23 cellular contexts compared by ENCODE assay signal in the genomic region with DNA sequence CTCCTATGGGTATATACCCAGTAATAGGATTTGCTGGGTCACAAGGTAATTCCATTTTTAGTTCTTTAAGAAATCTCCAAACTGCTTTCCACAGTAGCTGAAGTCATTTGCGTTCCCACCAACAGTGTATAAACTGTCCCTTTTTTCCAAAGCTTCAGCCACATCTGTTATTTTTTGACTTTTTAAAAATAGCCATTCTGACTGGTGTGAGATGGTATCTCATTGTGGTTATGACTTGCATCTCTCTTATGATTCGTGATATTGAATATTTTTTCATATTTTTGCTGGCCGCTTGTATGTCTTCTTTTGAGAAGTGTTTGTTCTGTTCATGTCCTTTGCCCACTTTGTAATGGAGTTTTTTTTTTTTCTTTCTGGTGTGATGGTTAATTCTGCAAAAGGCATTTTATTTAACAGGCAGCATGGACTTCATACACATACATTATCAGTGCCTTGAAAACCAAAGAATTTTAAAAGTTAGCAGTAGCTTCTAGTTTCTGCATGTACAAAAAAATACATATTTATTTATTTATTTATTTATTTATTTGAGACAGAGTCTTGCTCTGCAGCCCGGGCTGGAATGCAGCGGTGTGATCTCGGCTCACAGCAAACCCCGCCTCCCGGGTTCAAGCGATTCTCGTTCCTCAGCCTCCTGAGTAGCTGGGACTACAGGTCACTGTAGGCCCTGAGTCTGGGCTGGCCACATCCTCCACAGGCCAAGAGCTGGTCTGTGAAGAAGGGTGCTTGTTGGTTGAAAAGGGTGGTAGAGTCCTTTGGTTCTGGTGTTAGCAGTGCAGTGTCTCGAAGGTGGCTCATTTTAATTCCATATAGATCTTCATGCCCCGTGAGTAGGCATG. TPM values are rescaled to one million over a fixed set of nuclear protein-coding genes. Genes with fewer than 3 reads are reported as not detected.
DNase-seq lines count a peak whose midpoint lies in the region; ATAC-seq, FAIRE-seq and TF ChIP-seq lines count a peak whose summit lies in the region.
"Had no signal": no experiment of that assay in that cellular context is flagged by ENCODE, and none has a peak within 500 bp of the region (broad histone marks: within the 10 kb centered on the region; RNA-seq: fewer than 3 reads in every experiment).

No MANE protein-coding gene starts in this region.

- POLR2A ChIA-PET in A549 (lab: Yijun Ruan, JAX) = no interaction called here

- no peaks in the 10 kb centered on the region for H3K27me3 ChIP-seq in mesendoderm (ENCODE audit: insufficient read depth, low read length, poor library complexity)
- H3K27me3 ChIP-seq in pancreas = no peaks in the 10 kb centered on the region
- H3K27me3 ChIP-seq: SJSA1 had no signal

- DNase-seq in A549 (ENCODE audit: low read depth in 1 of 2, low spot score in 1 of 2) (no peak), LHCN-M2 (ENCODE audit: low read depth) (peak; percentile 61), amniotic epithelial cell (ENCODE audit: low read depth) (peak; percentile 14), mesendoderm (no peak), pancreas (no peak), NCI-H510A treated with DMSO at 0.1 percent for 48 hours (lab: John Stamatoyannopoulos, UW) (no peak)
- no peak for DNase-seq in activated T-cell treated with anti-CD3 and anti-CD28 coated beads, Interleukin-2, amount 50 U/mL, for 1 hour
- DNase-seq: 8988T; DMS79; H7; NCI-H1092 treated with DMSO at 0.1 percent for 48 hours; NCI-H1436 treated with DMSO at 0.1 percent for 48 hours; NCI-H1930; NCI-H2227 treated with DMSO at 0.1 percent for 48 hours; NCI-H510A; NCI-H774; NK-92 treated with Interleukin-12 subunit alpha and Interleukin-12 subunit beta, amount 100 ng/mL, for 24 hours had no signal

- CTCF ChIA-PET in A549 (lab: Yijun Ruan, JAX) = interaction anchor here (0.8 to 2.0 kb wide), 4 partner anchors 8 to 71 kb away, joined by 3 to 9 read pairs (median 4); no protein-coding TSS in a partner anchor

- H3K79me1 ChIP-seq in mesendoderm (ENCODE audit: low read length) = no peaks in the 10 kb centered on the region

- H3K4me3 ChIP-seq in A549 = no peak overlapping the region
- no peak overlapping the region for H3K4me3 ChIP-seq in mesendoderm (ENCODE audit: low read length)
- no peak overlapping the region for H3K4me3 ChIP-seq in pancreas
- H3K4me3 ChIP-seq: SJSA1 had no signal

- H2BK120ac ChIP-seq in mesendoderm (ENCODE audit: low read depth, low read length) = no peak overlapping the region

- no peak overlapping the region for H3K18ac ChIP-seq in mesendoderm (ENCODE audit: low read length)

- ATAC-seq in A549 = no peak
- ATAC-seq in pancreas = no peak
- ATAC-seq in HG03280 (IDR thresholded peaks at IDR 0.05; ENCODE audit: unreplicated experiment) = no peak

- no peak for TF ChIP-seq EP300 in A549 (IDR thresholded peaks at IDR 0.05)

- H3K4me1 ChIP-seq in A549 (peaks cover 26% of the 10 kb centered on the region), mesendoderm (ENCODE audit: control insufficient read depth, low read depth, low read length) (peaks cover 3% of the 10 kb centered on the region), pancreas (peaks cover 4 to 14% (median 7%) of the 10 kb centered on the region in 3 donors)

- H3K27ac ChIP-seq in A549 (peak overlapping the region; percentile 81 to 85; a peak in 4 of 6 replicates), mesendoderm (ENCODE audit: low read depth, low read length) (no peak overlapping the region), pancreas (no peak overlapping the region)
- H3K27ac ChIP-seq: SJSA1 had no signal

- no peak overlapping the region for H2AK5ac ChIP-seq in mesendoderm (ENCODE audit: low read length)

- no peak overlapping the region for H3K23ac ChIP-seq in mesendoderm (ENCODE audit: low read length)

- no peak overlapping the region for H3K56ac ChIP-seq in mesendoderm (ENCODE audit: low read length)

- no peak overlapping the region for H3K4me2 ChIP-seq in A549
- H3K4me2 ChIP-seq in mesendoderm (ENCODE audit: low read length) = no peak overlapping the region

- H2BK15ac ChIP-seq in mesendoderm (replicated peaks; ENCODE audit: low read depth) = no peak overlapping the region

- no peak overlapping the region for H3K9ac ChIP-seq in mesendoderm (ENCODE audit: low read length)

- no peak for TF ChIP-seq RAD21 in A549 (conservative IDR thresholded peaks at IDR 0.05 in 1 of 2, IDR thresholded peaks at IDR 0.05 in 1 of 2)

- H3K9me3 ChIP-seq in A549 (0 out of 3 replicates have a peak, but pooled peaks cover under 1% of the 10 kb centered on the region), pancreas (no peaks in the 10 kb centered on the region)
- H3K9me3 ChIP-seq: SJSA1 had no signal

- H2BK5ac ChIP-seq in mesendoderm (ENCODE audit: low read length) = no peak overlapping the region

- WGBS in A549 (ENCODE audit: missing lambda C conversion rate) = 90% methylated on average over 12 of the region's 12 CpGs
- WGBS in mesendoderm (ENCODE audit: extremely low coverage, insufficient coverage, low lambda C conversion rate) = no CpG with 5 or more reads among the region's 12 CpGs
- WGBS in pancreas, 2 donors = 83 to 88% methylated on average over 12 of the region's 12 CpGs

- no peak overlapping the region for H3K4ac ChIP-seq in mesendoderm (ENCODE audit: low read depth, low read length)

- TF ChIP-seq CTCF in A549 (IDR thresholded peaks at IDR 0.05) = no peak
- no peak for TF ChIP-seq CTCF in pancreas (IDR thresholded peaks at IDR 0.05)

- H3K36me3 ChIP-seq in mesendoderm (ENCODE audit: control insufficient read depth, insufficient read depth, low read length) (no peaks in the 10 kb centered on the region), pancreas (no peaks in the 10 kb centered on the region)
- H3K36me3 ChIP-seq: SJSA1 had no signal

- H4K5ac ChIP-seq in mesendoderm (ENCODE audit: low read length) = no peak overlapping the region

- FAIRE-seq in A549 (lab: Jason Lieb, UNC) = no peak
- no peak for FAIRE-seq in pancreas (lab: Jason Lieb, UNC)
- FAIRE-seq: GM12891, RCC 7860 had no signal

- no peaks in the 10 kb centered on the region for H3K79me2 ChIP-seq in mesendoderm (ENCODE audit: control insufficient read depth, insufficient read depth, low read length)

- intact Hi-C loops in pancreas (cut with DNase I) = no loop called here

- H4K8ac ChIP-seq in mesendoderm (ENCODE audit: low read depth, low read length) = peak overlapping the region; percentile 13

- TF ChIP-seq POLR2A in A549 (IDR thresholded peaks at IDR 0.05; ENCODE audit: low read length) = no peak

TF ChIP-seq in A549, 52 proteins besides CTCF, POLR2A, EP300 and RAD21 (continues in another document):
- TF ChIP-seq MAFK (IDR thresholded peaks at IDR 0.05; ENCODE audit: partially characterized antibody) (no peak), HOXA7 (CRISPR knock-in tag; IDR thresholded peaks at IDR 0.05) (no peak), CBX2 (IDR thresholded peaks at IDR 0.05; ENCODE audit: borderline replicate concordance, low read depth) (no peak), HOXB13 (CRISPR knock-in tag; IDR thresholded peaks at IDR 0.05; ENCODE audit: low read depth) (no peak), FOSB (CRISPR knock-in tag; IDR thresholded peaks at IDR 0.05) (no peak), KDM1A (IDR thresholded peaks at IDR 0.05; ENCODE audit: low read depth) (no peak), MAZ (IDR thresholded peaks at IDR 0.05; ENCODE audit: borderline replicate concordance, low read depth, low read length) (no peak), HES2 (IDR thresholded peaks at IDR 0.05) (no peak)
- TF ChIP-seq, protein P1, sequence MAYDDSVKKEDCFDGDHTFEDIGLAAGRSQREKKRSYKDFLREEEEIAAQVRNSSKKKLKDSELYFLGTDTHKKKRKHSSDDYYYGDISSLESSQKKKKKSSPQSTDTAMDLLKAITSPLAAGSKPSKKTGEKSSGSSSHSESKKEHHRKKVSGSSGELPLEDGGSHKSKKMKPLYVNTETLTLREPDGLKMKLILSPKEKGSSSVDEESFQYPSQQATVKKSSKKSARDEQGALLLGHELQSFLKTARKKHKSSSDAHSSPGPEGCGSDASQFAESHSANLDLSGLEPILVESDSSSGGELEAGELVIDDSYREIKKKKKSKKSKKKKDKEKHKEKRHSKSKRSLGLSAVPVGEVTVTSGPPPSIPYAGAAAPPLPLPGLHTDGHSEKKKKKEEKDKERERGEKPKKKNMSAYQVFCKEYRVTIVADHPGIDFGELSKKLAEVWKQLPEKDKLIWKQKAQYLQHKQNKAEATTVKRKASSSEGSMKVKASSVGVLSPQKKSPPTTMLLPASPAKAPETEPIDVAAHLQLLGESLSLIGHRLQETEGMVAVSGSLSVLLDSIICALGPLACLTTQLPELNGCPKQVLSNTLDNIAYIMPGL (CRISPR knock-in tag; IDR thresholded peaks at IDR 0.05; ENCODE audit: borderline replicate concordance) = no peak

RNA-seq across cellular contexts. Expression of gene AGR3, which starts 32.3 kb away (rescaled TPM):
- polyA plus RNA-seq in A549 (2011; rRNA removed) (0.36 and 0.52 TPM in 2 replicates), A549 (2017; fragmentation: RNase III; extraction: RNeasy Plus Mini Kit Qiagen cat#74134 plus additional on column Dnase treatment) (not detected in 3 replicates), pancreas (10 to 100 TPM in 1 of 2 donors, 1 to 10 TPM in 1; 5.6 to 19.2 TPM)
- polyA plus RNA-seq in A549 (2012; cell fraction: cytosol; rRNA removed) = not detected in 2 replicates
- not detected in 2 replicates for polyA plus RNA-seq in A549 (2012; cell fraction: nucleus; rRNA removed)
- polyA minus RNA-seq in A549 (2011; rRNA and poly(A)+ RNA removed) = not detected in 2 replicates
- total RNA-seq in LHCN-M2 (2014; rRNA removed) (not detected in 2 replicates), pancreas (1 to 10 TPM in 5 of 6 donors, under 1 TPM in 1; 0.83 to 7.8 (median 3.4) TPM)
- not detected for polyA plus RNA-seq in LHCN-M2 (2012)
- polyA plus RNA-seq in mesendoderm (2013, experiment 1 of 2) = not detected
- not detected for polyA plus RNA-seq in mesendoderm (2013, experiment 2 of 2)
- total RNA-seq: H7, SJSA1 had no signal
- polyA plus RNA-seq: AG04450, CD14-positive monocyte had no signal

RNA-seq across cellular contexts. Expression of gene AGR2, which starts 44.7 kb away (rescaled TPM):
- polyA plus RNA-seq in A549 (2011; rRNA removed) (479 and 682 TPM in 2 replicates), A549 (2017; fragmentation: RNase III; extraction: RNeasy Plus Mini Kit Qiagen cat#74134 plus additional on column Dnase treatment) (60.7 to 67.5 TPM (median 61.8 TPM) in 3 replicates), pancreas (10 to 100 TPM in 1 of 2 donors, 1 to 10 TPM in 1; 2.3 to 14.1 TPM)
- polyA plus RNA-seq in A549 (2012; cell fraction: cytosol; rRNA removed) = 144 and 151 TPM in 2 replicates
- polyA plus RNA-seq in A549 (2012; cell fraction: nucleus; rRNA removed) = 84.8 and 108 TPM in 2 replicates
- polyA minus RNA-seq in A549 (2011; rRNA and poly(A)+ RNA removed) = 203 and 270 TPM in 2 replicates
- total RNA-seq in LHCN-M2 (2014; rRNA removed) (not detected in 2 replicates), pancreas (10 to 100 TPM in 3 of 6 donors, 1 to 10 TPM in 3; 5.4 to 31.5 (median 11.5) TPM)
- polyA plus RNA-seq in LHCN-M2 (2012) = not detected
- not detected for polyA plus RNA-seq in mesendoderm (2013, experiment 1 of 2)
- polyA plus RNA-seq in mesendoderm (2013, experiment 2 of 2) = not detected
- total RNA-seq: H7, SJSA1 had no signal
- polyA plus RNA-seq: CD14-positive monocyte had no signal

Comparison
In these comparisons a context has a peak if more than half of its experiments do, and no peak if none do; other contexts are left out.
1. DNase-seq: peak in LHCN-M2 (single experiment) and amniotic epithelial cell (single experiment); none in A549 (0 of 2), mesendoderm (single experiment), pancreas (0 of 6), NCI-H510A treated with DMSO at 0.1 percent for 48 hours (single experiment) and activated T-cell treated with anti-CD3 and anti-CD28 coated beads, Interleukin-2, amount 50 U/mL, for 1 hour (single experiment).
2. H3K27ac ChIP-seq: peak in A549 (2 of 2); none in mesendoderm (single experiment) and pancreas (0 of 4).